ENCODE assay signal across 10 cellular contexts in genomic region chr21:41169258-41169576, GRCh38. TPM values are rescaled to one million over a fixed set of nuclear protein-coding genes. Genes with fewer than 3 reads are reported as not detected.
DNase-seq lines count a peak whose midpoint lies in the region; ATAC-seq and TF ChIP-seq lines count a peak whose summit lies in the region.
"Had no signal": no experiment of that assay in that cellular context is flagged by ENCODE, and none has a peak within 500 bp of the region (broad histone marks: within the 10 kb centered on the region; RNA-seq: fewer than 3 reads in every experiment).

No MANE protein-coding gene starts in this region.

- peaks cover 34% of the 10 kb centered on the region for H3K27me3 ChIP-seq in CD4-positive, alpha-beta T cell (ENCODE audit: control insufficient read depth, insufficient read depth, low read length)
- peaks cover 21% of the 10 kb centered on the region for H3K27me3 ChIP-seq in trophoblast cell (ENCODE audit: insufficient read depth, low read length)
- no peaks in the 10 kb centered on the region; the same call in 1 of the 2 replicates for H3K27me3 ChIP-seq in SJCRH30

- no peak overlapping the region for H4K8ac ChIP-seq in trophoblast cell (ENCODE audit: low read depth, low read length)

- no peak for ATAC-seq in CD4-positive, alpha-beta T cell (ENCODE audit: poor library complexity)
- ATAC-seq in T-helper 17 cell (no peak), GM18498 (IDR thresholded peaks at IDR 0.05; ENCODE audit: unreplicated experiment) (no peak)

- no peak overlapping the region for H4K91ac ChIP-seq in trophoblast cell (ENCODE audit: low read depth, low read length)

- no peak for DNase-seq in CD4-positive, alpha-beta T cell
- DNase-seq in T-helper 17 cell (no peak), fibroblast of pulmonary artery (ENCODE audit: low read depth) (no peak), trophoblast cell (no peak), SJCRH30 (no peak), putamen (ENCODE audit: low spot score) (no peak), GM03348 (ENCODE audit: low spot score) (no peak)
- DNase-seq: NCI-H446 had no signal

- H3K4ac ChIP-seq in trophoblast cell (ENCODE audit: low read depth, low read length), result no peak overlapping the region

- no peak overlapping the region for H3K9ac ChIP-seq in trophoblast cell (ENCODE audit: low read length)

- no peaks in the 10 kb centered on the region for H3K36me3 Mint-ChIP-seq in CD4-positive, alpha-beta T cell (ENCODE audit: low read depth)
- peaks cover 4% of the 10 kb centered on the region for H3K36me3 Mint-ChIP-seq in T-helper 17 cell (ENCODE audit: low read depth)

- H3K4me2 ChIP-seq in trophoblast cell (ENCODE audit: low read length), result peak overlapping the region; percentile 57

- no peak overlapping the region for H3K27ac Mint-ChIP-seq in CD4-positive, alpha-beta T cell
- H3K27ac Mint-ChIP-seq in T-helper 17 cell, result no peak overlapping the region

- H3K79me2 ChIP-seq in trophoblast cell (ENCODE audit: control insufficient read depth, insufficient read depth, low read length, poor library complexity), result peaks cover 4% of the 10 kb centered on the region

- H3K18ac ChIP-seq in trophoblast cell (ENCODE audit: low read length), result no peak overlapping the region

- no peaks in the 10 kb centered on the region for H3K9me3 Mint-ChIP-seq in CD4-positive, alpha-beta T cell

- no CpG with 5 or more reads among the region's 3 CpGs for WGBS in trophoblast cell (ENCODE audit: extremely low coverage, insufficient coverage, insufficient read length)

- no peaks in the 10 kb centered on the region for H3K9me3 ChIP-seq in CD4-positive, alpha-beta T cell (ENCODE audit: control insufficient read depth, low read length)
- H3K9me3 ChIP-seq in T-helper 17 cell (ENCODE audit: control insufficient read depth, low read length, poor library complexity, severe bottlenecking) (no peaks in the 10 kb centered on the region), trophoblast cell (ENCODE audit: insufficient read depth, low read depth, low read length) (no peaks in the 10 kb centered on the region), SJCRH30 (replicated peaks) (no peaks in the 10 kb centered on the region)
- H3K9me3 ChIP-seq: neutrophil had no signal

- peaks cover 18% of the 10 kb centered on the region for H3K4me1 Mint-ChIP-seq in CD4-positive, alpha-beta T cell (ENCODE audit: low read depth)
- H3K4me1 Mint-ChIP-seq in T-helper 17 cell, result peaks cover 4% of the 10 kb centered on the region

- no peak overlapping the region for H2BK120ac ChIP-seq in trophoblast cell (ENCODE audit: insufficient read depth, low read length, poor library complexity)

- no peak overlapping the region for H3K23ac ChIP-seq in trophoblast cell (ENCODE audit: low read length)

- no peak overlapping the region for H2AFZ ChIP-seq in trophoblast cell (ENCODE audit: insufficient read depth, low read length, poor library complexity)

- H3K4me3 ChIP-seq in fibroblast of pulmonary artery (replicated peaks; ENCODE audit: low read depth, low read length) (peak overlapping the region; percentile 72), trophoblast cell (ENCODE audit: low read depth, low read length) (peak overlapping the region; percentile 51), SJCRH30 (no peak overlapping the region)

- H3K4me3 Mint-ChIP-seq in CD4-positive, alpha-beta T cell, result peak overlapping the region; percentile 84
- peak overlapping the region; percentile 85 for H3K4me3 Mint-ChIP-seq in T-helper 17 cell

- peaks cover 4% of the 10 kb centered on the region in 2 experiments for H3K4me1 ChIP-seq in trophoblast cell (ENCODE audit: control insufficient read depth in 1 of 2, insufficient read depth in 2 of 2, low read length in 2 of 2)
- no peaks in the 10 kb centered on the region for H3K4me1 ChIP-seq in SJCRH30

- peaks cover 61% of the 10 kb centered on the region for H3K27me3 Mint-ChIP-seq in CD4-positive, alpha-beta T cell
- peaks cover 62% of the 10 kb centered on the region for H3K27me3 Mint-ChIP-seq in T-helper 17 cell

- no peaks in the 10 kb centered on the region for H3K79me1 ChIP-seq in trophoblast cell (ENCODE audit: low read length)

- H2BK5ac ChIP-seq in trophoblast cell (ENCODE audit: low read depth, low read length, poor library complexity), result no peak overlapping the region

- no peak overlapping the region for H2BK12ac ChIP-seq in trophoblast cell (ENCODE audit: low read length)

- no peak overlapping the region for H3K27ac ChIP-seq in CD4-positive, alpha-beta T cell (ENCODE audit: low read depth, low read length)
- H3K27ac ChIP-seq in trophoblast cell (ENCODE audit: low read depth, low read length), result no peak overlapping the region
- H3K27ac ChIP-seq in SJCRH30, result no peak overlapping the region
- H3K27ac ChIP-seq: neutrophil had no signal

- no peak overlapping the region for H3K14ac ChIP-seq in trophoblast cell (ENCODE audit: low read length)

- TF ChIP-seq CTCF in CD4-positive, alpha-beta T cell (IDR thresholded peaks at IDR 0.05), result no peak
- TF ChIP-seq CTCF in fibroblast of pulmonary artery (IDR thresholded peaks at IDR 0.05; ENCODE audit: low read length, missing control alignments), result no peak

- H4K12ac ChIP-seq in trophoblast cell (ENCODE audit: low read depth, low read length), result no peak overlapping the region

- CTCF ChIA-PET in CD4-positive, alpha-beta T cell (lab: Charles Lee), result no interaction called here

- H3K36me3 ChIP-seq in trophoblast cell (ENCODE audit: control insufficient read depth in 1 of 2, insufficient read depth in 2 of 2, low read length in 2 of 2), result no peaks in the 10 kb centered on the region
- H3K36me3 ChIP-seq in SJCRH30, result no peaks in the 10 kb centered on the region
- H3K36me3 ChIP-seq: neutrophil had no signal

- POLR2A ChIA-PET in CD4-positive, alpha-beta T cell (lab: Charles Lee), result no interaction called here

- no peak overlapping the region for H2AK5ac ChIP-seq in trophoblast cell (ENCODE audit: low read length)

- intact Hi-C loops in CD4-positive, alpha-beta T cell (cut with DNase I, micrococcal nuclease), result no loop called here

RNA-seq across cellular contexts. Expression of gene BACE2, which starts 1.3 kb away (rescaled TPM):
- total RNA-seq in CD4-positive, alpha-beta T cell, result under 1 TPM in 1 of 2 experiments, not detected in 1; 0.16 TPM
- total RNA-seq in T-helper 17 cell, result 1 to 10 TPM in 1 of 2 donors, under 1 TPM in 1; 0.37 to 1.4 TPM
- polyA plus RNA-seq in trophoblast cell (2013), result 7.6 and 8.6 TPM in 2 replicates
- not detected in 2 replicates for total RNA-seq in SJCRH30 (2014; rRNA removed; shearing (Covaris generic))
